In genomic region chr2:124666976-124667375, GRCh38 we compare ENCODE assay signal across 19 cellular contexts.
"Had no signal": no experiment of that assay in that cellular context is flagged by ENCODE, and none has a peak within 500 bp of the region (broad histone marks: within the 10 kb centered on the region; RNA-seq: fewer than 3 reads in every experiment).

No MANE protein-coding gene starts in this region.

- H3K9me3 ChIP-seq: prostate gland, thoracic aorta, upper lobe of right lung had no signal

- H3K4me1 ChIP-seq: prostate gland, spleen, upper lobe of right lung had no signal

- H3K27ac ChIP-seq: cardiac muscle cell, prostate gland, spleen, thoracic aorta, upper lobe of right lung, VCaP had no signal

- H3K27me3 ChIP-seq: cardiac muscle cell, spleen, upper lobe of right lung had no signal

- H3K4me3 ChIP-seq: cardiac muscle cell, lung, prostate gland, spleen, thoracic aorta, upper lobe of right lung had no signal

- DNase-seq: activated CD4-positive, alpha-beta T cell treated with anti-CD3 and anti-CD28 coated beads, Interleukin-2, amount 10 ng/mL, durations not matched to agents 7 days and 5 days; activated CD4-positive, CD25-positive, alpha-beta regulatory T cell treated with anti-CD3 and anti-CD28 coated beads, Interleukin-2, amount 50 U/mL, for 72 hours; activated CD8-positive, alpha-beta memory T cell treated with anti-CD3 and anti-CD28 coated beads, Interleukin-2, amount 10 ng/mL, durations not matched to agents 7 days and 5 days; activated CD8-positive, alpha-beta T cell treated with anti-CD3 and anti-CD28 coated beads for 36 hours; activated gamma-delta T cell; activated naive CD4-positive, alpha-beta T cell treated with anti-CD3 and anti-CD28 coated beads, Interleukin-2, amount 50 U/mL, for 16 hours; activated naive CD8-positive, alpha-beta T cell treated with anti-CD3 and anti-CD28 coated beads, Interleukin-2, amount 50 U/mL, for 24 hours; activated T-cell treated with anti-CD3 and anti-CD28 coated beads for 4 hours; foreskin fibroblast; natural killer cell; spleen; stimulated activated CD4-positive, alpha-beta T cell treated with anti-CD3 and anti-CD28 coated beads, Interleukin-4, amount 100 ng/mL, for 1 hour; stimulated activated naive CD4-positive, alpha-beta T cell treated with Interleukin-2 at 50 U/mL for 16 hours; upper lobe of right lung had no signal

- H3K36me3 ChIP-seq: cardiac muscle cell, prostate gland, spleen, thoracic aorta, upper lobe of right lung had no signal
